In the genomic region with DNA sequence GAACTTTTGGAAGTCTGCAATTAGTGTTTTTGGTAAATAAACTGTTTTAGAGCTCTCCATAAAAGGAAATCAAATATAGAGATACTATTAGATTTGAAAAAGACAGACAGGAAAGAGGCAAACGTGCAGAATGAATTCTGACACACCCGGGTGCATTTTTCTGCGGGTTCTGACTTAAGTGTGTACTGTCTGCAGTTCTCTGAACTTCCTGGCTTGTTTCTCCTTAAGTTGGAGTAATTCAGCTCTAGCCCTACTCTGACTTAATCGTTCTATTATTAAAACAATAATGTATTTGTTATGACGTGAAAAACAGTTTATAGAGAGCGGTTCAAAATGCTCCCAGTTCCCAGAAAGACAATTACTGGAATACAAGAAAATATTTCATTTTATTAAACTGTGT, we compare ENCODE assay signal across 26 cellular contexts.
DNase-seq lines count a peak whose midpoint lies in the region; ATAC-seq and TF ChIP-seq lines count a peak whose summit lies in the region.
"Had no signal": no experiment of that assay in that cellular context is flagged by ENCODE, and none has a peak within 500 bp of the region (broad histone marks: within the 10 kb centered on the region; RNA-seq: fewer than 3 reads in every experiment).

No MANE protein-coding gene starts in this region.

- peak overlapping the region in 11 of 12 donors; percentile 20 to 66 (median 41) for H3K27ac ChIP-seq in heart left ventricle
- peak overlapping the region in 3 of 4 donors; percentile 17 to 31 (median 22) for H3K27ac ChIP-seq in sigmoid colon
- H3K27ac ChIP-seq: SJSA1 had no signal

- intact Hi-C loops in heart left ventricle (cut with DNase I) (loop anchor here in 2 of 10 donors (10.0 kb wide), 2 partner anchors 280 to 1080 kb away; no protein-coding TSS in a partner anchor), cardiac septum (cut with DNase I) (no loop called here), sigmoid colon (cut with DNase I) (loop anchor here (10.0 kb wide), 1 partner anchor 1070 kb away; no protein-coding TSS in a partner anchor)

- DNase-seq in heart left ventricle (no peak), cardiac septum (ENCODE audit: low spot score) (no peak), foreskin melanocyte (peak; percentile 24), sigmoid colon (no peak), COLO668 (lab: John Stamatoyannopoulos, UW; ENCODE audit: unreplicated experiment) (no peak)
- DNase-seq in stimulated activated naive CD4-positive, alpha-beta T cell (lab: John Stamatoyannopoulos, UW) = no peak
- DNase-seq: activated CD4-positive, alpha-beta memory T cell treated with anti-CD3 and anti-CD28 coated beads for 36 hours; activated T-cell treated with anti-CD3 and anti-CD28 coated beads for 4 hours; anterior cingulate cortex; BE2C; Caco-2; effector memory CD8-positive, alpha-beta T cell; head of caudate nucleus; immature natural killer cell; mammary epithelial cell; naive B cell; NCI-H1092; NCI-H2029; NCI-H345; PC-3; right lobe of liver; stimulated activated naive CD8-positive, alpha-beta T cell treated with anti-CD3 and anti-CD28 coated beads, Interleukin-15, amount 100 ng/mL, for 72 hours had no signal

- H3K4me3 ChIP-seq in heart left ventricle (peak overlapping the region in 7 of 12 donors; percentile 6 to 44 (median 23)), sigmoid colon (no peak overlapping the region)
- H3K4me3 ChIP-seq: SJSA1 had no signal

- ATAC-seq in heart left ventricle = peak in 1 of 4 donors; percentile 34
- no peak for ATAC-seq in GM21526 (IDR thresholded peaks at IDR 0.05; ENCODE audit: low FRiP score, unreplicated experiment)
- no peak for ATAC-seq in GM18517 (IDR thresholded peaks at IDR 0.05; ENCODE audit: unreplicated experiment)
- ATAC-seq: effector memory CD8-positive, alpha-beta T cell; HCT116; PC-3; stimulated activated naive CD8-positive, alpha-beta T cell treated with anti-CD3 and anti-CD28 coated beads, Interleukin-15, amount 100 ng/mL, for 72 hours had no signal

- no peak for TF ChIP-seq EP300 in sigmoid colon (IDR thresholded peaks at IDR 0.05)

- TF ChIP-seq CTCF in heart left ventricle (IDR thresholded peaks at IDR 0.05) (no peak), sigmoid colon (IDR thresholded peaks at IDR 0.05) (no peak)

- no peaks in the 10 kb centered on the region for H3K9me3 ChIP-seq in heart left ventricle
- H3K9me3 ChIP-seq in sigmoid colon = no peaks in the 10 kb centered on the region
- H3K9me3 ChIP-seq: BE2C, Caco-2, right lobe of liver, SJSA1 had no signal

- H3K36me3 ChIP-seq in heart left ventricle = no peaks in the 10 kb centered on the region
- H3K36me3 ChIP-seq in sigmoid colon = no peaks in the 10 kb centered on the region
- H3K36me3 ChIP-seq: BE2C, right lobe of liver, SJSA1 had no signal

- H3K27me3 ChIP-seq in heart left ventricle (no peaks in the 10 kb centered on the region), sigmoid colon (no peaks in the 10 kb centered on the region)
- H3K27me3 ChIP-seq: BE2C, right lobe of liver, SJSA1 had no signal

- peaks cover 0 to 11% (median 0%) of the 10 kb centered on the region in 12 donors for H3K4me1 ChIP-seq in heart left ventricle
- no peaks in the 10 kb centered on the region for H3K4me1 ChIP-seq in sigmoid colon
- H3K4me1 ChIP-seq: BE2C, Caco-2 had no signal

- TF ChIP-seq POLR2A in heart left ventricle (IDR thresholded peaks at IDR 0.05) (no peak), sigmoid colon (IDR thresholded peaks at IDR 0.05) (no peak)

- 30 to 53% (median 43%) methylated on average over 6 of the region's 6 CpGs for WGBS in heart left ventricle, 4 donors
- 50 to 57% methylated on average over 6 of the region's 6 CpGs for WGBS in sigmoid colon, 2 donors

Comparison
In these comparisons a context has a peak if more than half of its experiments do, and no peak if none do; other contexts are left out.
1. H3K4me3 ChIP-seq: peak in heart left ventricle (7 of 12); none in sigmoid colon (0 of 4).